Comparison of ENCODE assay signal across 8 cellular contexts in genomic region chr1:101136739-101137138, GRCh38.
DNase-seq lines count a peak whose midpoint lies in the region; ATAC-seq and TF ChIP-seq lines count a peak whose summit lies in the region.

No MANE protein-coding gene starts in this region.

- BruUV-seq in PC-3 (replicated peaks; lab: Mats Ljungman, UMichigan), result no TSS peak

- CTCF ChIA-PET in HEK293 (lab: Yijun Ruan, JAX) (interaction anchor here (0.7 to 7.4 kb wide), 10 partner anchors 14 to 221 kb away, joined by 3 to 67 read pairs (median 4); no protein-coding TSS in a partner anchor), PC-3 (lab: Charles Lee) (no interaction called here)

- intact Hi-C loops in PC-3 (cut with micrococcal nuclease), result loop anchor here (1.0 kb wide), 2 partner anchors 102 to 152 kb away; no protein-coding TSS in a partner anchor
- intact Hi-C loops in heart right ventricle (cut with DNase I), result loop anchor here (1.0 to 10.0 kb wide), 9 partner anchors 98 to 212 kb away; partner anchors contain the start of gene S1PR1 (in 6 of the 10)

- H3K27me3 ChIP-seq in PC-3 (ENCODE audit: low read length), result no peaks in the 10 kb centered on the region
- H3K27me3 ChIP-seq in heart right ventricle, result no peaks in the 10 kb centered on the region

- H4K20me1 ChIP-seq in PC-3 (ENCODE audit: low read length), result no peaks in the 10 kb centered on the region

- H3K9ac ChIP-seq in PC-3 (ENCODE audit: low read length), result no peak overlapping the region

- no peaks in the 10 kb centered on the region for H3K79me2 ChIP-seq in PC-3 (ENCODE audit: low read length)

- H3K4me2 ChIP-seq in PC-3 (ENCODE audit: low read length), result no peak overlapping the region

- ATAC-seq in GM18519 (IDR thresholded peaks at IDR 0.05; ENCODE audit: low FRiP score, unreplicated experiment), result peak; percentile 53
- peak; percentile 22; the same call in 1 of the 2 replicates for ATAC-seq in PC-3
- peak in 7 of 8 donors; percentile 53 to 80 (median 69) for ATAC-seq in heart right ventricle

- H3F3A ChIP-seq in PC-3 (ENCODE audit: low read length, unreplicated experiment), result no peaks in the 10 kb centered on the region

- TF ChIP-seq CTCF in HEK293 (tag by site-specific recombination; IDR thresholded peaks at IDR 0.05) (peak; percentile 59; the same call in 1 of the 2 replicates), PC-3 (conservative IDR thresholded peaks at IDR 0.05; ENCODE audit: low read depth, low read length) (peak; percentile 60), heart right ventricle (IDR thresholded peaks at IDR 0.05) (peak in 6 of 9 donors; percentile 34 to 63 (median 54))

- H3K9me2 ChIP-seq in PC-3 (replicated peaks; ENCODE audit: low read length), result no peaks in the 10 kb centered on the region

- no peak overlapping the region for H2AFZ ChIP-seq in PC-3 (ENCODE audit: low read length)

- POLR2A ChIA-PET in HEK293 (lab: Yijun Ruan, JAX) (interaction anchor here (1.1 kb wide), 1 partner anchor 99 kb away, joined by 7 read pairs; no protein-coding TSS in a partner anchor), PC-3 (lab: Charles Lee; ENCODE audit: unreplicated experiment) (no interaction called here)

- H3K27ac ChIP-seq in HEK293 (ENCODE audit: extremely low read depth, low read depth, low read length) (no peak overlapping the region), PC-3 (ENCODE audit: low read length) (no peak overlapping the region), heart right ventricle (peak overlapping the region in 5 of 10 donors; percentile 2 to 50 (median 5))

- H3K9me3 ChIP-seq in HEK293 (ENCODE audit: control insufficient read depth, insufficient read depth, low read depth, low read length), result no peaks in the 10 kb centered on the region
- H3K9me3 ChIP-seq in PC-3 (ENCODE audit: low read length), result no peaks in the 10 kb centered on the region
- H3K9me3 ChIP-seq in heart right ventricle, result no peaks in the 10 kb centered on the region

- DNase-seq in PC-3 (peak; percentile 42), heart right ventricle (peak in 1 of 2 donors; percentile 25), NCI-H82 treated with DMSO at 0.1 percent for 48 hours (lab: John Stamatoyannopoulos, UW; ENCODE audit: unreplicated experiment) (no peak), GOT3 (lab: John Stamatoyannopoulos, UW) (no peak), iPS-NIHi11 (ENCODE audit: low spot score) (no peak), AG20443 (ENCODE audit: low spot score) (no peak)

- H3K36me3 ChIP-seq in HEK293 (ENCODE audit: control insufficient read depth in 2 of 2, insufficient read depth in 1 of 2, low read length in 2 of 2), result no peaks in the 10 kb centered on the region
- no peaks in the 10 kb centered on the region for H3K36me3 ChIP-seq in PC-3 (ENCODE audit: low read depth, low read length)
- no peaks in the 10 kb centered on the region for H3K36me3 ChIP-seq in heart right ventricle

- no peak overlapping the region for H3K4me3 ChIP-seq in HEK293 (ENCODE audit: low read depth, low read length)
- no peak overlapping the region for H3K4me3 ChIP-seq in PC-3 (ENCODE audit: low read length)
- no peak overlapping the region for H3K4me3 ChIP-seq in heart right ventricle

- H3K4me1 ChIP-seq in HEK293 (ENCODE audit: control insufficient read depth, insufficient read depth, low read length) (peaks cover 8% of the 10 kb centered on the region), PC-3 (ENCODE audit: insufficient read depth, low read length) (peaks cover 16% of the 10 kb centered on the region), heart right ventricle (peaks cover 0 to 37% (median 29%) of the 10 kb centered on the region in 9 donors)

- WGBS in heart right ventricle, 2 donors, result 31 to 35% methylated on average over 1 of the region's 1 CpG

TF ChIP-seq in HEK293, 187 proteins besides CTCF, POLR2A, EP300 and RAD21:
- TF ChIP-seq PRDM1 (tag by site-specific recombination; IDR thresholded peaks at IDR 0.05), result peak; percentile 15; the same call in 1 of the 2 replicates
- no peak for TF ChIP-seq ZNF223 (tag by site-specific recombination; IDR thresholded peaks at IDR 0.05)
- no peak for TF ChIP-seq ZNF707 (tag by site-specific recombination; IDR thresholded peaks at IDR 0.05)
- no peak for TF ChIP-seq ZNF560 (tag by site-specific recombination; IDR thresholded peaks at IDR 0.05; ENCODE audit: borderline replicate concordance)
- 0 out of 2 replicates have a peak, but pooled peaks have one; percentile 33 for TF ChIP-seq ZNF596 (tag by site-specific recombination; IDR thresholded peaks at IDR 0.05)
- peak; percentile 50; the same call in 1 of the 2 replicates for TF ChIP-seq ZNF654 (tag by site-specific recombination; IDR thresholded peaks at IDR 0.05; ENCODE audit: low read depth)
